In the genomic region with DNA sequence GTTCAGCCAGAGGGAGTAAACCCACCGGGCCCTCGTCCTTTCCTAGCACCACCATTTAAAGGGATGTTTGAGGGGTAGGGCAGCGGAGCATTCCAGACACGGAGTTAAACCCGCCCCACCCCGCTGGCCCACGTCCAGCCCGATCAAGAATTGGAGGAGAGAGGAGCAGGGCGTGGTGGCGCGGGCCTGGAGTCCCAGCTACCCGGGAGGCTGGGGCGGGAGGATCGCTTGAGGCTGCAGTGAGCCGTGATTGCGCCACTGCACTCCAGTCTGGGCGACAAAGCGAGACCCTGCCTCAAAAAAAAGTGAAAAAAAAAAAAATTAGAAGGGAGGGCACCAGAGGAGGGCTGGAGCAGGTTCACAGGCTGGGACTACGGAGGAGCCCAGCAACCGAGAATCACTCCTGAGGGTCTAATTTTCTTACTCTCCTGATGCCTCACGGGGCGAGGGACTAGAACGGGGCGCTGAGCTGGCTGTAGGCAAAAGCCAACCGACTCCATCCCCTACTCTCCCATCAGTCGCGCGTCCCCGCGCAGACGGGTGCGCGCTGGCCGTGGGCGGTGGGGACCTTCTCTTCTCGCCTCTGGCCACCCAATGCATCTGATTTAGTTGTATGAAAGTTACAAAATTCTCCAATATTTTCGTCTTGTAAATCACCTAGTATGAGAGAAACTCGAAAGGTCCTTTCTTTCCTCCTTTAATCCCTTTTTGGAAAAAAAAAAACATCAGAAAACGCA, we compare ENCODE assay signal across 8 cellular contexts. TPM values are rescaled to one million over a fixed set of nuclear protein-coding genes. Genes with fewer than 3 reads are reported as not detected.
DNase-seq lines count a peak whose midpoint lies in the region; ATAC-seq and TF ChIP-seq lines count a peak whose summit lies in the region.

No MANE protein-coding gene starts in this region.

- peaks cover 49% of the 10 kb centered on the region for H3K4me1 ChIP-seq in RWPE2 (ENCODE audit: insufficient read depth, poor library complexity, severe bottlenecking)

- peaks cover 35% of the 10 kb centered on the region for H3K4me1 Mint-ChIP-seq in activated naive CD8-positive, alpha-beta T cell treated with anti-CD3 and anti-CD28 coated beads, Interleukin-2, amount 10 ng/mL, durations not matched to agents 7 days and 5 days

- peak overlapping the region; percentile 92 for H3K27ac ChIP-seq in RWPE2 (ENCODE audit: poor library complexity, severe bottlenecking)

- TF ChIP-seq POLR2A in GM10847 (IDR thresholded peaks at IDR 0.05; ENCODE audit: extremely low read depth, insufficient read length) = peak; percentile 67

- peaks cover 2% of the 10 kb centered on the region for H3K36me3 Mint-ChIP-seq in activated naive CD8-positive, alpha-beta T cell treated with anti-CD3 and anti-CD28 coated beads, Interleukin-2, amount 10 ng/mL, durations not matched to agents 7 days and 5 days

- H3K4me3 Mint-ChIP-seq in activated naive CD8-positive, alpha-beta T cell treated with anti-CD3 and anti-CD28 coated beads, Interleukin-2, amount 10 ng/mL, durations not matched to agents 7 days and 5 days = peak overlapping the region; percentile 99

- intact Hi-C loops in left ventricle myocardium superior (cut with micrococcal nuclease) = no loop called here

- no peaks in the 10 kb centered on the region for H3K9me3 ChIP-seq in RWPE2 (ENCODE audit: severe bottlenecking)

- no peaks in the 10 kb centered on the region for H3K27me3 ChIP-seq in RWPE2 (ENCODE audit: insufficient read depth, poor library complexity, severe bottlenecking)

- TF ChIP-seq CTCF in RWPE2 (IDR thresholded peaks at IDR 0.05; ENCODE audit: poor library complexity, severe bottlenecking) = no peak

- no peaks in the 10 kb centered on the region for H3K9me3 Mint-ChIP-seq in activated naive CD8-positive, alpha-beta T cell treated with anti-CD3 and anti-CD28 coated beads, Interleukin-2, amount 10 ng/mL, durations not matched to agents 7 days and 5 days

- peak overlapping the region; percentile 35 for H3K4me3 ChIP-seq in RWPE2 (ENCODE audit: severe bottlenecking)

- H3K27ac Mint-ChIP-seq in activated naive CD8-positive, alpha-beta T cell treated with anti-CD3 and anti-CD28 coated beads, Interleukin-2, amount 10 ng/mL, durations not matched to agents 7 days and 5 days = peak overlapping the region; percentile 96

- ATAC-seq in HG03095 (IDR thresholded peaks at IDR 0.05; ENCODE audit: unreplicated experiment) (peak; percentile 39), RWPE2 (ENCODE audit: low read depth) (no peak; the same call in 2 of the 3 replicates), left ventricle myocardium superior (peak; percentile 62)
- peak; percentile 31 for ATAC-seq in activated naive CD8-positive, alpha-beta T cell treated with anti-CD3 and anti-CD28 coated beads, Interleukin-2, amount 10 ng/mL, durations not matched to agents 7 days and 5 days (ENCODE audit: low read depth)

- peaks cover 6% of the 10 kb centered on the region; the same call in 1 of the 2 replicates for H3K36me3 ChIP-seq in RWPE2 (ENCODE audit: low read depth)

- POLR2A ChIA-PET in activated naive CD8-positive, alpha-beta T cell treated with anti-CD3 and anti-CD28 coated beads, Interleukin-2, amount 10 ng/mL, durations not matched to agents 7 days and 5 days (lab: Charles Lee) = interaction anchor here (0.6 to 3.0 kb wide), 5 partner anchors 15 to 83 kb away, joined by 3 to 13 read pairs (median 4); partner anchors contain the start of genes LSM2 and MSH5

- DNase-seq in RWPE2 (ENCODE audit: low spot score) = peak; percentile 82
- peak; percentile 67 for DNase-seq in activated naive CD8-positive, alpha-beta T cell treated with anti-CD3 and anti-CD28 coated beads, Interleukin-2, amount 10 ng/mL, durations not matched to agents 7 days and 5 days
- DNase-seq in left ventricle myocardium superior = peak; percentile 86
- peak; percentile 82 for DNase-seq in pons (ENCODE audit: low spot score)
- no peak for DNase-seq in NCI-H2029 (lab: John Stamatoyannopoulos, UW)
- no peak for DNase-seq in globus pallidus (ENCODE audit: low spot score)

- H3K27me3 Mint-ChIP-seq in activated naive CD8-positive, alpha-beta T cell treated with anti-CD3 and anti-CD28 coated beads, Interleukin-2, amount 10 ng/mL, durations not matched to agents 7 days and 5 days = no peaks in the 10 kb centered on the region

RNA-seq across cellular contexts. Expression of gene HSPA1B, which starts 6.1 kb away (rescaled TPM):
- 10 to 100 TPM; 49.0 to 55.7 TPM for total RNA-seq in activated naive CD8-positive, alpha-beta T cell treated with anti-CD3 and anti-CD28 coated beads, Interleukin-2, amount 10 ng/mL, durations not matched to agents 7 days and 5 days
- total RNA-seq in left ventricle myocardium superior = 233 TPM

RNA-seq across cellular contexts. Expression of gene HSPA1A, which starts 6.1 kb away (rescaled TPM):
- 10 to 100 TPM; 62.2 to 63.5 TPM for total RNA-seq in activated naive CD8-positive, alpha-beta T cell treated with anti-CD3 and anti-CD28 coated beads, Interleukin-2, amount 10 ng/mL, durations not matched to agents 7 days and 5 days
- 341 TPM for total RNA-seq in left ventricle myocardium superior

RNA-seq across cellular contexts. Expression of gene HSPA1L, which starts 6.4 kb away (rescaled TPM):
- 1 to 10 TPM; 3.3 to 4.5 TPM for total RNA-seq in activated naive CD8-positive, alpha-beta T cell treated with anti-CD3 and anti-CD28 coated beads, Interleukin-2, amount 10 ng/mL, durations not matched to agents 7 days and 5 days
- 2.0 TPM for total RNA-seq in left ventricle myocardium superior

RNA-seq across cellular contexts. Expression of gene LSM2, which starts 14.7 kb away (rescaled TPM):
- 10 to 100 TPM; 89.9 to 97.9 TPM for total RNA-seq in activated naive CD8-positive, alpha-beta T cell treated with anti-CD3 and anti-CD28 coated beads, Interleukin-2, amount 10 ng/mL, durations not matched to agents 7 days and 5 days
- total RNA-seq in left ventricle myocardium superior = 20.1 TPM

RNA-seq across cellular contexts. Expression of gene VARS1, which starts 25.9 kb away (rescaled TPM):
- total RNA-seq in activated naive CD8-positive, alpha-beta T cell treated with anti-CD3 and anti-CD28 coated beads, Interleukin-2, amount 10 ng/mL, durations not matched to agents 7 days and 5 days = 10 to 100 TPM; 68.2 to 75.3 TPM
- total RNA-seq in left ventricle myocardium superior = 22.5 TPM

Comparison
In these comparisons a context has a peak if more than half of its experiments do, and no peak if none do; other contexts are left out.
1. DNase-seq: peak in RWPE2 (single experiment), activated naive CD8-positive, alpha-beta T cell treated with anti-CD3 and anti-CD28 coated beads, Interleukin-2, amount 10 ng/mL, durations not matched to agents 7 days and 5 days (single experiment), left ventricle myocardium superior (single experiment) and pons (single experiment); none in NCI-H2029 (single experiment) and globus pallidus (single experiment).